In the genomic region with DNA sequence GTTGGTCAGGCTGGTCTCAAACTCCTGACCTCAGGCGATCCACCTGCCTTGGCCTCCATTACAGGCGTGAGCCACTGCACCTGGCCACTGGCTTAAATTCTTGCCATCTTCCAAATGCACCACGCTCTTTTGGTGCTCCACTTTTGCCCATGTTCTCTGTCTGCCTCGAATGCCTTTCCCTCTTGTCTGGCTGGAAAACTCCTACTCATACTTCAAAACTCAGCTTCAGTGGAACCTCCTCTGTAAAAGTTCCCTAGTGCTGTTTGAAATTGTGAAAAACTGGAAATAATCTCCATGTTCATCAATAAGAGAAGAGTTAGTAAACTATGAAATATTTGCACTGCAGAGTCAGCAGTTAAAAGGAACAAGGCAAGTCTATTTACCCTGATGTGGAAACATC, we compare ENCODE assay signal across 1 cellular context.
TF ChIP-seq lines count a peak whose summit lies in the region.

No MANE protein-coding gene starts in this region.

TF ChIP-seq in SK-N-SH, 30 proteins besides CTCF, POLR2A, EP300 and RAD21 (continued from another document):
- no peak for TF ChIP-seq USF2 (IDR thresholded peaks at IDR 0.05; ENCODE audit: borderline replicate concordance, low read depth, low read length)
- TF ChIP-seq MXI1 (IDR thresholded peaks at IDR 0.05; ENCODE audit: low read depth, low read length): no peak
- no peak for TF ChIP-seq ZBTB33 (IDR thresholded peaks at IDR 0.05; ENCODE audit: borderline replicate concordance, low read depth)
- no peak for TF ChIP-seq RXRA (IDR thresholded peaks at IDR 0.05; ENCODE audit: borderline replicate concordance, low read depth)
TF ChIP-seq in SK-N-SH: peak in this region for 0.
